In genomic region chr5:54792611-54793404, GRCh38 we compare ENCODE assay signal across 21 cellular contexts.
DNase-seq lines count a peak whose midpoint lies in the region; ATAC-seq and TF ChIP-seq lines count a peak whose summit lies in the region.
"Had no signal": no experiment of that assay in that cellular context is flagged by ENCODE, and none has a peak within 500 bp of the region (broad histone marks: within the 10 kb centered on the region; RNA-seq: fewer than 3 reads in every experiment).

No MANE protein-coding gene starts in this region.

- H3K9me3 ChIP-seq in RWPE2 (ENCODE audit: severe bottlenecking) (no peaks in the 10 kb centered on the region), stomach (no peaks in the 10 kb centered on the region)
- H3K9me3 ChIP-seq: gastroesophageal sphincter, neutrophil had no signal

- H3K4me1 Mint-ChIP-seq in activated T-cell treated with anti-CD3 and anti-CD28 coated beads, Interleukin-2, amount 50 U/mL, for 24 hours (ENCODE audit: low read depth): peaks cover 25% of the 10 kb centered on the region
- H3K4me1 Mint-ChIP-seq in activated T-cell treated with anti-CD3 and anti-CD28 coated beads, Interleukin-2, amount 50 U/mL, for 72 hours (ENCODE audit: low read depth): peaks cover 24% of the 10 kb centered on the region
- H3K4me1 Mint-ChIP-seq: H9 had no signal

- H3K27me3 Mint-ChIP-seq in activated T-cell treated with anti-CD3 and anti-CD28 coated beads, Interleukin-2, amount 50 U/mL, for 24 hours: peaks cover 12% of the 10 kb centered on the region
- peaks cover 24% of the 10 kb centered on the region for H3K27me3 Mint-ChIP-seq in activated T-cell treated with anti-CD3 and anti-CD28 coated beads, Interleukin-2, amount 50 U/mL, for 72 hours (ENCODE audit: low read depth)

- POLR2A ChIA-PET in GM10248 (lab: Yijun Ruan, JAX): no interaction called here

- CTCF ChIA-PET in GM10248 (lab: Yijun Ruan, JAX): interaction anchor here (1.2 kb wide), 1 partner anchor 49 kb away, joined by 3 read pairs; no protein-coding TSS in a partner anchor

- no peak for ATAC-seq in activated T-cell treated with anti-CD3 and anti-CD28 coated beads, Interleukin-2, amount 50 U/mL, for 72 hours (replicated peaks in 1 of 2)
- ATAC-seq in RWPE2 (ENCODE audit: low read depth): 0 out of 3 replicates have a peak, but pooled peaks have one; percentile 38
- no peak for ATAC-seq in HG02798 (IDR thresholded peaks at IDR 0.05; ENCODE audit: poor library complexity, unreplicated experiment)
- ATAC-seq: gastroesophageal sphincter, T-cell had no signal

- H3K9me3 Mint-ChIP-seq in activated T-cell treated with anti-CD3 and anti-CD28 coated beads, Interleukin-2, amount 50 U/mL, for 24 hours: no peaks in the 10 kb centered on the region
- H3K9me3 Mint-ChIP-seq in activated T-cell treated with anti-CD3 and anti-CD28 coated beads, Interleukin-2, amount 50 U/mL, for 72 hours: peaks cover 0 to 6% of the 10 kb centered on the region in 2 donors
- H3K9me3 Mint-ChIP-seq: immature natural killer cell, T-cell had no signal

- no peaks in the 10 kb centered on the region for H3K27me3 ChIP-seq in RWPE2 (ENCODE audit: insufficient read depth, poor library complexity, severe bottlenecking)
- H3K27me3 ChIP-seq in stomach: no peaks in the 10 kb centered on the region
- H3K27me3 ChIP-seq: gastroesophageal sphincter, neutrophil had no signal

- TF ChIP-seq CTCF in RWPE2 (IDR thresholded peaks at IDR 0.05; ENCODE audit: poor library complexity, severe bottlenecking) (no peak), stomach (IDR thresholded peaks at IDR 0.05) (no peak), GM10248 (IDR thresholded peaks at IDR 0.05; ENCODE audit: control extremely low read depth, extremely low read depth, low read depth, missing control alignments) (no peak)

- no peak for TF ChIP-seq POLR2A in stomach (IDR thresholded peaks at IDR 0.05)

- H3K36me3 ChIP-seq in RWPE2 (ENCODE audit: low read depth): no peaks in the 10 kb centered on the region
- H3K36me3 ChIP-seq in stomach: no peaks in the 10 kb centered on the region
- H3K36me3 ChIP-seq: gastroesophageal sphincter, neutrophil had no signal

- H3K36me3 Mint-ChIP-seq in activated T-cell treated with anti-CD3 and anti-CD28 coated beads, Interleukin-2, amount 50 U/mL, for 24 hours (ENCODE audit: low read depth): no peaks in the 10 kb centered on the region
- peaks cover 2 to 9% of the 10 kb centered on the region in 2 donors for H3K36me3 Mint-ChIP-seq in activated T-cell treated with anti-CD3 and anti-CD28 coated beads, Interleukin-2, amount 50 U/mL, for 72 hours (ENCODE audit: insufficient read depth in 2 of 2)
- H3K36me3 Mint-ChIP-seq: immature natural killer cell, T-cell had no signal

- no peak overlapping the region for H3K4me3 ChIP-seq in RWPE2 (ENCODE audit: severe bottlenecking)
- no peak overlapping the region for H3K4me3 ChIP-seq in stomach
- H3K4me3 ChIP-seq: gastroesophageal sphincter, skin epidermis had no signal

- H3K4me1 ChIP-seq in RWPE2 (ENCODE audit: insufficient read depth, poor library complexity, severe bottlenecking): no peaks in the 10 kb centered on the region
- H3K4me1 ChIP-seq in stomach: peaks cover 12 to 33% (median 19%) of the 10 kb centered on the region in 4 donors
- H3K4me1 ChIP-seq: gastroesophageal sphincter had no signal

- no peak for TF ChIP-seq EP300 in stomach (IDR thresholded peaks at IDR 0.05)

- WGBS in stomach, 5 donors: 13 to 40% (median 26%) methylated on average over 2 of the region's 2 CpGs

- peak overlapping the region; percentile 15 for H3K27ac Mint-ChIP-seq in activated T-cell treated with anti-CD3 and anti-CD28 coated beads, Interleukin-2, amount 50 U/mL, for 24 hours
- no peak overlapping the region for H3K27ac Mint-ChIP-seq in activated T-cell treated with anti-CD3 and anti-CD28 coated beads, Interleukin-2, amount 50 U/mL, for 72 hours
- H3K27ac Mint-ChIP-seq: H9, immature natural killer cell, T-cell had no signal

- no peak for DNase-seq in activated T-cell treated with anti-CD3 and anti-CD28 coated beads, Interleukin-2, amount 50 U/mL, for 24 hours
- DNase-seq in activated T-cell treated with anti-CD3 and anti-CD28 coated beads, Interleukin-2, amount 50 U/mL, for 72 hours: no peak
- DNase-seq in RWPE2 (ENCODE audit: low spot score) (no peak), fibroblast of gingiva (ENCODE audit: low read depth) (peak; percentile 40), stomach (peak; percentile 58), SIG-M5 treated with dmso at 0.1 percent for 504 hours (lab: John Stamatoyannopoulos, UW; ENCODE audit: unreplicated experiment) (no peak), GM10248 (ENCODE audit: extremely low spot score) (no peak)
- DNase-seq: activated T-cell treated with anti-CD3 and anti-CD28 coated beads, Interleukin-2, amount 50 U/mL, for 1 hour; anterior cingulate cortex; Calu3; H9; immature natural killer cell; KG1; mesendoderm; NCI-H146; NCI-H524 treated with DMSO at 0.1 percent for 48 hours; T-cell had no signal

- intact Hi-C loops in stomach (cut with DNase I; ENCODE audit: low total_unique reads): no loop called here

- H3K4me3 Mint-ChIP-seq in activated T-cell treated with anti-CD3 and anti-CD28 coated beads, Interleukin-2, amount 50 U/mL, for 24 hours: no peak overlapping the region
- no peak overlapping the region for H3K4me3 Mint-ChIP-seq in activated T-cell treated with anti-CD3 and anti-CD28 coated beads, Interleukin-2, amount 50 U/mL, for 72 hours
- H3K4me3 Mint-ChIP-seq: H9, immature natural killer cell, T-cell had no signal

- H3K27ac ChIP-seq in RWPE2 (ENCODE audit: poor library complexity, severe bottlenecking) (no peak overlapping the region), stomach (peak overlapping the region in 4 of 5 donors; percentile 27 to 59 (median 50))
- H3K27ac ChIP-seq: gastroesophageal sphincter, neutrophil, skin epidermis had no signal

Comparison
In these comparisons a context has a peak if more than half of its experiments do, and no peak if none do; other contexts are left out.
1. DNase-seq: peak in fibroblast of gingiva (single experiment) and stomach (single experiment); none in activated T-cell treated with anti-CD3 and anti-CD28 coated beads, Interleukin-2, amount 50 U/mL, for 24 hours (single experiment), activated T-cell treated with anti-CD3 and anti-CD28 coated beads, Interleukin-2, amount 50 U/mL, for 72 hours (0 of 2), RWPE2 (single experiment), SIG-M5 treated with dmso at 0.1 percent for 504 hours (single experiment) and GM10248 (single experiment).